8 cellular contexts compared by ENCODE assay signal in the genomic region with DNA sequence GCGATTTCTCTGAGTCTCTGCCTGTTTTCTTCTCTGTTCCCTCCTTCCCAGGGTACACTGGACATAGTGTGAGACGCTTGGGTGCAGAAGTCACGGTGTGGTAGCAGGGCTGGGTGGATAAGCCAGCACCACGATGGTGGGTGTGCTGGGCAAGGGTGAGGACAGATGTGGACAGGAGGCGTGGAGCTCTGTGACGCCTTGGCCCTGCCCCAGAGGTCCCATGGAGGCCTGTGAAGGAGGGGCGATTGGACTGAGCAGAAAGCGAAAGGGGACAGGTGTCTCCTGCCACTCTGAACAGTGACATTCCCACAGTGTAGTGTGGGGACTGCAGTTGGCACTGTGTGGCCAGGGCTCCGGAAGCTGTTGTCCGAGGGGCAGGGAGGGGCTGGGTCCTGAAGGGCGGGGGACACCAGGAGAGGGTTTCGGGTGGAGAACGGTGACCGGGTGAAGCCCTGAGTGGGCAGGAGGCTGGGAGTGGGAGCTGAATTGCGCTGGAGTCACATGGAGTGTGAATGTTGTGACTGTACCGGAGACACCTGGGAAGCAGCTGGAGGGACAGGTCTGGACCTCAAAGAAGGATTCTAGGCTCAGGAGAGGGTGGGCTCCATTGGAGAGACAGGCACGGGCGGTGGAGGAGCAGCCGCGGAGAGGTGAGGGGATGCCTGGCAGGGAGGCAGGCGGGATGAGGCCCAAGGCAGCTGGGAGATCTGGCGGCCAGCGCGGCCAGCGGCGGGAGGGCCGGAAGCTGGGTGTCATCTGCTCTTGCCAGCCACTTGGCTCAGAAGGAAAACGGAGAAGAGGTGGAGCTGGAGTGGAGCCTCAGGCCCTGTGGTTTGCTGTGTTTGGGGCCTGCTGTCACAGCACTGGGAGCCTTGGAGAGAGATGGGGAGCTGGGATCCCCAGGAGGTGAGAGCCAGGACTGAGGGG. TPM values are rescaled to one million over a fixed set of nuclear protein-coding genes. Genes with fewer than 3 reads are reported as not detected.
DNase-seq lines count a peak whose midpoint lies in the region; ATAC-seq and TF ChIP-seq lines count a peak whose summit lies in the region.

No MANE protein-coding gene starts in this region.

- H3K27ac Mint-ChIP-seq in glutamatergic neuron (ENCODE audit: unreplicated experiment) = peak overlapping the region; percentile 52
- no peak overlapping the region for H3K27ac Mint-ChIP-seq in activated CD8-positive, alpha-beta T cell treated with anti-CD3 and anti-CD28 coated beads, Interleukin-2, amount 10 ng/mL, durations not matched to agents 7 days and 5 days

- peaks cover 9% of the 10 kb centered on the region for H3K27me3 Mint-ChIP-seq in glutamatergic neuron (ENCODE audit: unreplicated experiment)
- H3K27me3 Mint-ChIP-seq in activated CD8-positive, alpha-beta T cell treated with anti-CD3 and anti-CD28 coated beads, Interleukin-2, amount 10 ng/mL, durations not matched to agents 7 days and 5 days (ENCODE audit: low read depth) = no peaks in the 10 kb centered on the region

- H3K27ac ChIP-seq in RWPE1 (peak overlapping the region; percentile 50), rectal smooth muscle tissue (ENCODE audit: low read depth, low read length) (peak overlapping the region; percentile 86)

- DNase-seq in DMS153 (lab: John Stamatoyannopoulos, UW) (peak; percentile 45), RWPE1 (ENCODE audit: low spot score) (no peak), glutamatergic neuron (peak; percentile 6), NCI-H1105 treated with DMSO at 0.1 percent for 48 hours (lab: John Stamatoyannopoulos, UW) (no peak), GM10248 (ENCODE audit: extremely low spot score) (no peak)
- DNase-seq in activated CD4-positive, alpha-beta T cell treated with anti-CD3 and anti-CD28 coated beads, Interleukin-2, amount 50 U/mL, for 4 hours = no peak
- no peak for DNase-seq in activated CD8-positive, alpha-beta T cell treated with anti-CD3 and anti-CD28 coated beads, Interleukin-2, amount 10 ng/mL, durations not matched to agents 7 days and 5 days

- peaks cover 31% of the 10 kb centered on the region for H3K4me1 Mint-ChIP-seq in glutamatergic neuron (ENCODE audit: low read depth, unreplicated experiment)
- peaks cover 22% of the 10 kb centered on the region for H3K4me1 Mint-ChIP-seq in activated CD8-positive, alpha-beta T cell treated with anti-CD3 and anti-CD28 coated beads, Interleukin-2, amount 10 ng/mL, durations not matched to agents 7 days and 5 days (ENCODE audit: low read depth)

- H3K4me1 ChIP-seq in rectal smooth muscle tissue (ENCODE audit: control insufficient read depth, insufficient read depth, low read length) = peaks cover 12% of the 10 kb centered on the region

- CTCF ChIA-PET in RWPE1 (lab: Yijun Ruan, JAX) (interaction anchor here (1.3 kb wide), 1 partner anchor 18 kb away, joined by 8 read pairs; no protein-coding TSS in a partner anchor), GM10248 (lab: Yijun Ruan, JAX) (interaction anchor here (0.8 to 1.2 kb wide), 2 partner anchors 19 to 231 kb away, joined by 3 read pairs; partner anchors contain the start of gene ECI1)
- CTCF ChIA-PET in activated CD8-positive, alpha-beta T cell treated with anti-CD3 and anti-CD28 coated beads, Interleukin-2, amount 10 ng/mL, durations not matched to agents 7 days and 5 days (lab: Charles Lee) = interaction anchor here (1.3 kb wide), 1 partner anchor 142 kb away, joined by 3 read pairs; the partner anchor contains the start of gene ABCA3

- H3K4me3 ChIP-seq in rectal smooth muscle tissue (ENCODE audit: low read length) = peak overlapping the region; percentile 46

- POLR2A ChIA-PET in RWPE1 (lab: Yijun Ruan, JAX; ENCODE audit: low non-redundant PET) (interaction anchor here (0.6 kb wide), 1 partner anchor 539 kb away, joined by 7 read pairs; no protein-coding TSS in a partner anchor), GM10248 (lab: Yijun Ruan, JAX) (no interaction called here)
- POLR2A ChIA-PET in activated CD8-positive, alpha-beta T cell treated with anti-CD3 and anti-CD28 coated beads, Interleukin-2, amount 10 ng/mL, durations not matched to agents 7 days and 5 days (lab: Charles Lee) = interaction anchor here (0.6 kb wide), 1 partner anchor 100 kb away, joined by 4 read pairs; no protein-coding TSS in a partner anchor

- TF ChIP-seq CTCF in RWPE1 (conservative IDR thresholded peaks at IDR 0.05; ENCODE audit: low read depth) (no peak), glutamatergic neuron (IDR thresholded peaks at IDR 0.05; ENCODE audit: partially characterized antibody, unreplicated experiment) (no peak), GM10248 (IDR thresholded peaks at IDR 0.05; ENCODE audit: control extremely low read depth, extremely low read depth, low read depth, missing control alignments) (no peak)

- H3K36me3 Mint-ChIP-seq in glutamatergic neuron (ENCODE audit: unreplicated experiment) = no peaks in the 10 kb centered on the region
- peaks cover 4% of the 10 kb centered on the region for H3K36me3 Mint-ChIP-seq in activated CD8-positive, alpha-beta T cell treated with anti-CD3 and anti-CD28 coated beads, Interleukin-2, amount 10 ng/mL, durations not matched to agents 7 days and 5 days (ENCODE audit: low read depth)

- H3K9ac ChIP-seq in rectal smooth muscle tissue (ENCODE audit: low read length) = peak overlapping the region; percentile 46

- no peaks in the 10 kb centered on the region for H3K27me3 ChIP-seq in rectal smooth muscle tissue (ENCODE audit: control insufficient read depth, insufficient read depth, low read length)

- peak overlapping the region; percentile 11 for H3K4me3 Mint-ChIP-seq in glutamatergic neuron (ENCODE audit: unreplicated experiment)
- no peak overlapping the region for H3K4me3 Mint-ChIP-seq in activated CD8-positive, alpha-beta T cell treated with anti-CD3 and anti-CD28 coated beads, Interleukin-2, amount 10 ng/mL, durations not matched to agents 7 days and 5 days

- no peak for ATAC-seq in activated CD8-positive, alpha-beta T cell treated with anti-CD3 and anti-CD28 coated beads, Interleukin-2, amount 10 ng/mL, durations not matched to agents 7 days and 5 days

- peaks cover 12% of the 10 kb centered on the region for H3K9me3 Mint-ChIP-seq in glutamatergic neuron (ENCODE audit: unreplicated experiment)
- H3K9me3 Mint-ChIP-seq in activated CD8-positive, alpha-beta T cell treated with anti-CD3 and anti-CD28 coated beads, Interleukin-2, amount 10 ng/mL, durations not matched to agents 7 days and 5 days (ENCODE audit: insufficient read depth) = no peaks in the 10 kb centered on the region

- no peaks in the 10 kb centered on the region for H3K36me3 ChIP-seq in rectal smooth muscle tissue (ENCODE audit: control insufficient read depth, insufficient read depth, low read length)

RNA-seq across cellular contexts. Expression of gene TBC1D24, which starts 7.5 kb away (rescaled TPM):
- 58.4 TPM for total RNA-seq in glutamatergic neuron (ENCODE audit: unreplicated experiment)
- total RNA-seq in activated CD8-positive, alpha-beta T cell treated with anti-CD3 and anti-CD28 coated beads, Interleukin-2, amount 10 ng/mL, durations not matched to agents 7 days and 5 days = 10 to 100 TPM; 21.1 to 22.4 TPM

RNA-seq across cellular contexts. Expression of gene NTN3, which starts 11.3 kb away (rescaled TPM):
- 5.4 TPM for total RNA-seq in glutamatergic neuron (ENCODE audit: unreplicated experiment)
- total RNA-seq in activated CD8-positive, alpha-beta T cell treated with anti-CD3 and anti-CD28 coated beads, Interleukin-2, amount 10 ng/mL, durations not matched to agents 7 days and 5 days = under 1 TPM in 1 of 2 experiments, not detected in 1; 0.10 TPM

RNA-seq across cellular contexts. Expression of gene TEDC2, which starts 22.5 kb away (rescaled TPM):
- total RNA-seq in glutamatergic neuron (ENCODE audit: unreplicated experiment) = 21.1 TPM
- 10 to 100 TPM; 21.6 to 32.9 TPM for total RNA-seq in activated CD8-positive, alpha-beta T cell treated with anti-CD3 and anti-CD28 coated beads, Interleukin-2, amount 10 ng/mL, durations not matched to agents 7 days and 5 days

RNA-seq across cellular contexts. Expression of gene ATP6V0C, which starts 31.3 kb away (rescaled TPM):
- total RNA-seq in glutamatergic neuron (ENCODE audit: unreplicated experiment) = 274 TPM
- 100 to 1,000 TPM; 105 to 110 TPM for total RNA-seq in activated CD8-positive, alpha-beta T cell treated with anti-CD3 and anti-CD28 coated beads, Interleukin-2, amount 10 ng/mL, durations not matched to agents 7 days and 5 days

RNA-seq across cellular contexts. Expression of gene AMDHD2, which starts 37.7 kb away (rescaled TPM):
- 61.0 TPM for total RNA-seq in glutamatergic neuron (ENCODE audit: unreplicated experiment)
- total RNA-seq in activated CD8-positive, alpha-beta T cell treated with anti-CD3 and anti-CD28 coated beads, Interleukin-2, amount 10 ng/mL, durations not matched to agents 7 days and 5 days = 10 to 100 TPM; 54.0 to 58.5 TPM

Comparison
In these comparisons a context has a peak if more than half of its experiments do, and no peak if none do; other contexts are left out.
1. DNase-seq: peak in DMS153 (single experiment) and glutamatergic neuron (single experiment); none in RWPE1 (single experiment), activated CD4-positive, alpha-beta T cell treated with anti-CD3 and anti-CD28 coated beads, Interleukin-2, amount 50 U/mL, for 4 hours (0 of 2), NCI-H1105 treated with DMSO at 0.1 percent for 48 hours (single experiment), activated CD8-positive, alpha-beta T cell treated with anti-CD3 and anti-CD28 coated beads, Interleukin-2, amount 10 ng/mL, durations not matched to agents 7 days and 5 days (single experiment) and GM10248 (single experiment).